ENCODE assay signal across 8 cellular contexts in genomic region chr6:26003102-26003694, GRCh38. TPM values are rescaled to one million over a fixed set of nuclear protein-coding genes. Genes with fewer than 3 reads are reported as not detected.
DNase-seq lines count a peak whose midpoint lies in the region; ATAC-seq, FAIRE-seq and TF ChIP-seq lines count a peak whose summit lies in the region.

No MANE protein-coding gene starts in this region.

- peak; percentile 49 for ATAC-seq in activated B cell treated with CpG ODN at 0.5 μM for 24 hours (ENCODE audit: low read depth)

- H4K5ac ChIP-seq in H1 (ENCODE audit: insufficient read length, low read depth, low read length), result no peak overlapping the region

- H3K27ac ChIP-seq in 22Rv1 (no peak overlapping the region), H1 (ENCODE audit: low read depth, low read length) (no peak overlapping the region), uterus (no peak overlapping the region)

- no peaks in the 10 kb centered on the region for H3K9me3 Mint-ChIP-seq in activated B cell treated with CpG ODN at 0.5 μM for 24 hours
- H3K9me3 Mint-ChIP-seq in mesothelial cell of epicardium, result no peaks in the 10 kb centered on the region
- H3K9me3 Mint-ChIP-seq in activated T-helper 1 cell treated with anti-CD3 and anti-CD28 coated beads, Interleukin-12 subunit alpha, Interleukin-12 subunit beta, Interleukin-2, Interleukin-4 antibody, amounts not matched to agents 30 ng/mL and 10 ng/mL and 1 ng/mL, durations not matched to agents 14 hours and 24 hours and 36 hours, result no peaks in the 10 kb centered on the region

- H3K4me1 Mint-ChIP-seq in activated B cell treated with CpG ODN at 0.5 μM for 24 hours (no peaks in the 10 kb centered on the region), mesothelial cell of epicardium (peaks cover 13% of the 10 kb centered on the region)
- H3K4me1 Mint-ChIP-seq in activated T-helper 1 cell treated with anti-CD3 and anti-CD28 coated beads, Interleukin-12 subunit alpha, Interleukin-12 subunit beta, Interleukin-2, Interleukin-4 antibody, amounts not matched to agents 30 ng/mL and 10 ng/mL and 1 ng/mL, durations not matched to agents 14 hours and 24 hours and 36 hours (ENCODE audit: low read depth), result peaks cover 13% of the 10 kb centered on the region

- H3K27me3 ChIP-seq in H1 (replicated peaks in 1 of 4; ENCODE audit: control insufficient read depth in 3 of 4, extremely low read depth in 1 of 4, insufficient read depth in 3 of 4, low read length in 3 of 4) (no peaks in the 10 kb centered on the region), uterus (no peaks in the 10 kb centered on the region)

- no peak overlapping the region for H2BK12ac ChIP-seq in H1 (ENCODE audit: low read depth, low read length)

- H4K20me1 ChIP-seq in H1 (replicated peaks in 1 of 2; ENCODE audit: control insufficient read depth in 1 of 2, insufficient read depth in 2 of 2, low read length in 2 of 2), result no peaks in the 10 kb centered on the region

- H3K4me3 ChIP-seq in H1 (ENCODE audit: extremely low read depth in 1 of 4, insufficient read depth in 2 of 4, low read depth in 3 of 4, low read length in 4 of 4), result no peak overlapping the region
- no peak overlapping the region for H3K4me3 ChIP-seq in uterus

- H2BK5ac ChIP-seq in H1 (ENCODE audit: low read depth, low read length), result no peak overlapping the region

- H2BK20ac ChIP-seq in H1 (ENCODE audit: low read length), result no peak overlapping the region

- DNase-seq in ELR (ENCODE audit: low read depth) (peak; percentile 67), NCI-H1694 (lab: John Stamatoyannopoulos, UW) (peak; percentile 51), activated B cell treated with CpG ODN at 0.5 μM for 24 hours (no peak), H1 (ENCODE audit: low read depth in 1 of 2, low spot score in 2 of 2) (peak in 1 of 2 experiments; percentile 89), mesothelial cell of epicardium (ENCODE audit: low spot score in 2 of 2, unreplicated experiment in 2 of 2) (peak in 1 of 2 experiments; percentile 70), uterus (peak; percentile 56 to 69)
- DNase-seq in activated T-helper 1 cell treated with anti-CD3 and anti-CD28 coated beads, Interleukin-12 subunit alpha, Interleukin-12 subunit beta, Interleukin-2, Interleukin-4 antibody, amounts not matched to agents 30 ng/mL and 10 ng/mL and 1 ng/mL, durations not matched to agents 14 hours and 24 hours and 36 hours (ENCODE audit: low spot score), result no peak

- H3K27me3 Mint-ChIP-seq in activated B cell treated with CpG ODN at 0.5 μM for 24 hours (no peaks in the 10 kb centered on the region), mesothelial cell of epicardium (ENCODE audit: low read depth) (no peaks in the 10 kb centered on the region)
- H3K27me3 Mint-ChIP-seq in activated T-helper 1 cell treated with anti-CD3 and anti-CD28 coated beads, Interleukin-12 subunit alpha, Interleukin-12 subunit beta, Interleukin-2, Interleukin-4 antibody, amounts not matched to agents 30 ng/mL and 10 ng/mL and 1 ng/mL, durations not matched to agents 14 hours and 24 hours and 36 hours (ENCODE audit: insufficient read depth), result no peaks in the 10 kb centered on the region

- H4K91ac ChIP-seq in H1 (replicated peaks; ENCODE audit: insufficient read length, low read length), result no peak overlapping the region

- peak; percentile 48 for FAIRE-seq in H1 (lab: Jason Lieb, UNC)

- WGBS in H1 (ENCODE audit: extremely low coverage in 1 of 2, insufficient coverage in 1 of 2, insufficient read length in 1 of 2, insufficient replicate concordance in 2 of 2, low coverage in 1 of 2, low lambda C conversion rate in 2 of 2, missing lambda C conversion rate in 1 of 2), 2 experiments, result 22% methylated on average over 3 of the region's 3 CpGs; no CpG with 5 or more reads in 1 of the 2 experiments

- H3K18ac ChIP-seq in H1 (ENCODE audit: extremely low read depth, low read length), result no peak overlapping the region

- H3K9ac ChIP-seq in H1 (replicated peaks in 1 of 4; ENCODE audit: extremely low read depth in 1 of 4, low read depth in 3 of 4, low read length in 3 of 4), result no peak overlapping the region

- H3K9me3 ChIP-seq in H1 (ENCODE audit: insufficient read depth in 2 of 2, low read depth in 1 of 2, low read length in 1 of 2) (no peaks in the 10 kb centered on the region), uterus (no peaks in the 10 kb centered on the region)

- H3K4me2 ChIP-seq in H1 (ENCODE audit: insufficient read depth in 1 of 2, low read depth in 2 of 2, low read length in 2 of 2), result no peak overlapping the region

- no peaks in the 10 kb centered on the region for H3K79me2 ChIP-seq in H1 (ENCODE audit: control insufficient read depth in 1 of 2, insufficient read depth in 2 of 2, low read length in 2 of 2)

- peak; percentile 77 to 83 for TF ChIP-seq RAD21 in H1 (IDR thresholded peaks at IDR 0.05 in 1 of 2, conservative IDR thresholded peaks at IDR 0.05 in 1 of 2; ENCODE audit: low read depth in 2 of 2, low read length in 2 of 2)

- H3K4ac ChIP-seq in H1 (replicated peaks; ENCODE audit: insufficient read length, low read depth, low read length), result no peak overlapping the region

- no peak overlapping the region for H2BK120ac ChIP-seq in H1 (replicated peaks; ENCODE audit: low read depth, low read length)

- H3K4me3 Mint-ChIP-seq in activated B cell treated with CpG ODN at 0.5 μM for 24 hours, result no peak overlapping the region
- H3K4me3 Mint-ChIP-seq in mesothelial cell of epicardium, result no peak overlapping the region
- no peak overlapping the region for H3K4me3 Mint-ChIP-seq in activated T-helper 1 cell treated with anti-CD3 and anti-CD28 coated beads, Interleukin-12 subunit alpha, Interleukin-12 subunit beta, Interleukin-2, Interleukin-4 antibody, amounts not matched to agents 30 ng/mL and 10 ng/mL and 1 ng/mL, durations not matched to agents 14 hours and 24 hours and 36 hours

- H2AK5ac ChIP-seq in H1 (ENCODE audit: low read depth, low read length), result no peak overlapping the region

- H3K23ac ChIP-seq in H1 (ENCODE audit: insufficient read length), result no peak overlapping the region

- intact Hi-C loops in activated B cell treated with CpG ODN at 0.5 μM for 24 hours (cut with micrococcal nuclease) (loop anchor here (1.0 to 2.0 kb wide), 5 partner anchors 11 to 778 kb away; a partner anchor contains a TSS), uterus (cut with DNase I; ENCODE audit: low total_unique reads) (no loop called here)
- intact Hi-C loops in activated T-helper 1 cell treated with anti-CD3 and anti-CD28 coated beads, Interleukin-12 subunit alpha, Interleukin-12 subunit beta, Interleukin-2, Interleukin-4 antibody, amounts not matched to agents 30 ng/mL and 10 ng/mL and 1 ng/mL, durations not matched to agents 14 hours and 24 hours and 36 hours (cut with micrococcal nuclease), result loop anchor here (1.0 kb wide), 3 partner anchors 11 to 283 kb away; no protein-coding TSS in a partner anchor

- CTCF ChIA-PET in activated B cell treated with CpG ODN at 0.5 μM for 24 hours (lab: Charles Lee) (interaction anchor here (0.6 to 5.5 kb wide), 23 partner anchors 11 to 779 kb away, joined by 3 to 59 read pairs (median 4); partner anchors contain the start of gene TRIM38), H1 (lab: Charles Lee; ENCODE audit: partially characterized antibody) (interaction anchor here (0.6 to 4.2 kb wide), 38 partner anchors 8 to 1893 kb away, joined by 3 to 67 read pairs (median 4); a partner anchor contains a TSS)

- H2BK15ac ChIP-seq in H1 (ENCODE audit: low read length), result no peak overlapping the region

- no peaks in the 10 kb centered on the region for H3K79me1 ChIP-seq in H1 (ENCODE audit: low read depth, low read length)

- TF ChIP-seq CTCF in 22Rv1 (IDR thresholded peaks at IDR 0.05) (peak; percentile 93), activated B cell treated with CpG ODN at 0.5 μM for 24 hours (IDR thresholded peaks at IDR 0.05) (peak; percentile 39), H1 (IDR thresholded peaks at IDR 0.05; ENCODE audit: control extremely low read depth in 1 of 3, insufficient read depth in 1 of 3, low read depth in 1 of 3, low read length in 3 of 3) (peak; percentile 56 to 80 (median 75)), mesothelial cell of epicardium (IDR thresholded peaks at IDR 0.05; ENCODE audit: unreplicated experiment) (peak; percentile 80), uterus (IDR thresholded peaks at IDR 0.05) (peak; percentile 61 to 84 (median 68))

- no peak overlapping the region for H3K56ac ChIP-seq in H1 (replicated peaks; ENCODE audit: insufficient read length, low read depth, low read length)

- peaks cover 0 to 16% (median 4%) of the 10 kb centered on the region in 4 experiments; a peak in 4 of 7 replicates for H3K4me1 ChIP-seq in H1 (replicated peaks in 1 of 4; ENCODE audit: control insufficient read depth in 3 of 4, insufficient read depth in 4 of 4, low read length in 3 of 4)
- H3K4me1 ChIP-seq in uterus, result no peaks in the 10 kb centered on the region

- no peak overlapping the region for H3K27ac Mint-ChIP-seq in activated B cell treated with CpG ODN at 0.5 μM for 24 hours
- no peak overlapping the region for H3K27ac Mint-ChIP-seq in mesothelial cell of epicardium
- no peak overlapping the region for H3K27ac Mint-ChIP-seq in activated T-helper 1 cell treated with anti-CD3 and anti-CD28 coated beads, Interleukin-12 subunit alpha, Interleukin-12 subunit beta, Interleukin-2, Interleukin-4 antibody, amounts not matched to agents 30 ng/mL and 10 ng/mL and 1 ng/mL, durations not matched to agents 14 hours and 24 hours and 36 hours

- no peak overlapping the region for H2AFZ ChIP-seq in H1 (ENCODE audit: low read length)

- H3K14ac ChIP-seq in H1 (ENCODE audit: insufficient read length), result no peak overlapping the region

- no peak for TF ChIP-seq EP300 in H1 (IDR thresholded peaks at IDR 0.05; ENCODE audit: borderline replicate concordance in 1 of 2, low read depth in 2 of 2, low read length in 2 of 2)

- POLR2A ChIA-PET in activated B cell treated with CpG ODN at 0.5 μM for 24 hours (lab: Charles Lee), result interaction anchor here (1.2 to 5.8 kb wide), 5 partner anchors 8 to 23 kb away, joined by 4 to 34 read pairs (median 8); a partner anchor contains a TSS
- POLR2A ChIA-PET in H1 (lab: Charles Lee; ENCODE audit: partially characterized antibody), result interaction anchor here (1.0 to 5.5 kb wide), 5 partner anchors 14 to 121 kb away, joined by 3 to 29 read pairs (median 5); a partner anchor contains a TSS

- H4K8ac ChIP-seq in H1 (ENCODE audit: extremely low read depth, insufficient read depth, low read length), result no peak overlapping the region

- peaks cover 10% of the 10 kb centered on the region for H3K36me3 Mint-ChIP-seq in activated B cell treated with CpG ODN at 0.5 μM for 24 hours (ENCODE audit: low read depth)
- peaks cover 1% of the 10 kb centered on the region for H3K36me3 Mint-ChIP-seq in mesothelial cell of epicardium
- H3K36me3 Mint-ChIP-seq in activated T-helper 1 cell treated with anti-CD3 and anti-CD28 coated beads, Interleukin-12 subunit alpha, Interleukin-12 subunit beta, Interleukin-2, Interleukin-4 antibody, amounts not matched to agents 30 ng/mL and 10 ng/mL and 1 ng/mL, durations not matched to agents 14 hours and 24 hours and 36 hours (ENCODE audit: low read depth), result peaks cover 7% of the 10 kb centered on the region

- no peaks in the 10 kb centered on the region for H3K23me2 ChIP-seq in H1 (ENCODE audit: low read depth, low read length)

- TF ChIP-seq POLR2A in H1 (IDR thresholded peaks at IDR 0.05; ENCODE audit: control extremely low read depth in 1 of 2, low read depth in 2 of 2, low read length in 2 of 2) (no peak), uterus (IDR thresholded peaks at IDR 0.05) (no peak)

- H3K36me3 ChIP-seq in H1 (ENCODE audit: control insufficient read depth in 2 of 4, insufficient read depth in 4 of 4, low read length in 3 of 4) (peaks cover 0 to under 1% (median 0%) of the 10 kb centered on the region in 4 experiments; a peak in 2 of 8 replicates), uterus (no peaks in the 10 kb centered on the region)

RNA-seq across cellular contexts. Expression of gene TRIM38, which starts 40.6 kb away (rescaled TPM):
- total RNA-seq in activated B cell treated with CpG ODN at 0.5 μM for 24 hours (31.7 and 36.8 TPM in 2 replicates), mesothelial cell of epicardium (15.8 to 17.1 TPM (median 15.9 TPM) in 3 replicates), uterus (10 to 100 TPM in 3 of 4 donors, 1 to 10 TPM in 1; 9.1 to 18.5 (median 10.6) TPM)
- total RNA-seq in H1 (2021; fragmentation: NEBNext Ultra II Directional; extraction: Animal tissue kit (Norgen Biotek cat#: 25700)), result 0.27 and 0.43 TPM in 2 replicates
- polyA plus RNA-seq in H1 (2011; rRNA removed), result 0.25 and 0.56 TPM in 2 replicates
- 0.44 TPM for polyA plus RNA-seq in H1 (2011; cell fraction: cytosol; rRNA removed)
- polyA plus RNA-seq in H1 (2011; cell fraction: nucleus; rRNA removed), result 0.54 TPM
- 0.48 to 0.77 TPM (median 0.66 TPM) in 4 replicates for polyA plus RNA-seq in H1 (2012, experiment 1 of 2)
- 0.07 TPM for polyA plus RNA-seq in H1 (2012, experiment 2 of 2)
- polyA plus RNA-seq in H1 (2013, experiment 1 of 2), result 0.32 TPM
- polyA plus RNA-seq in H1 (2013, experiment 2 of 2), result 0.29 TPM
- polyA minus RNA-seq in H1 (2011; rRNA and poly(A)+ RNA removed), result 0.91 and 1.3 TPM in 2 replicates
- polyA minus RNA-seq in H1 (2011; cell fraction: cytosol; rRNA and poly(A)+ RNA removed), result 0.29 TPM
- polyA minus RNA-seq in H1 (2011; cell fraction: nucleus; rRNA and poly(A)+ RNA removed), result 1.9 TPM
- total RNA-seq in activated T-helper 1 cell treated with anti-CD3 and anti-CD28 coated beads, Interleukin-12 subunit alpha, Interleukin-12 subunit beta, Interleukin-2, Interleukin-4 antibody, amounts not matched to agents 30 ng/mL and 10 ng/mL and 1 ng/mL, durations not matched to agents 14 hours and 24 hours and 36 hours, result 24.5 and 25.3 TPM in 2 replicates

Comparison
In these comparisons a context has a peak if more than half of its experiments do, and no peak if none do; other contexts are left out.
1. CTCF ChIP-seq: peak in every context shown above with its lines; median percentile 93 in 22Rv1; 80 in mesothelial cell of epicardium; 75 in H1; 68 in uterus; 39 in activated B cell treated with CpG ODN at 0.5 μM for 24 hours.
2. DNase-seq: peak in ELR (single experiment), NCI-H1694 (single experiment) and uterus (2 of 2); none in activated B cell treated with CpG ODN at 0.5 μM for 24 hours (single experiment) and activated T-helper 1 cell treated with anti-CD3 and anti-CD28 coated beads, Interleukin-12 subunit alpha, Interleukin-12 subunit beta, Interleukin-2, Interleukin-4 antibody, amounts not matched to agents 30 ng/mL and 10 ng/mL and 1 ng/mL, durations not matched to agents 14 hours and 24 hours and 36 hours (single experiment).